ENCODE assay signal across 9 cellular contexts in the genomic region with DNA sequence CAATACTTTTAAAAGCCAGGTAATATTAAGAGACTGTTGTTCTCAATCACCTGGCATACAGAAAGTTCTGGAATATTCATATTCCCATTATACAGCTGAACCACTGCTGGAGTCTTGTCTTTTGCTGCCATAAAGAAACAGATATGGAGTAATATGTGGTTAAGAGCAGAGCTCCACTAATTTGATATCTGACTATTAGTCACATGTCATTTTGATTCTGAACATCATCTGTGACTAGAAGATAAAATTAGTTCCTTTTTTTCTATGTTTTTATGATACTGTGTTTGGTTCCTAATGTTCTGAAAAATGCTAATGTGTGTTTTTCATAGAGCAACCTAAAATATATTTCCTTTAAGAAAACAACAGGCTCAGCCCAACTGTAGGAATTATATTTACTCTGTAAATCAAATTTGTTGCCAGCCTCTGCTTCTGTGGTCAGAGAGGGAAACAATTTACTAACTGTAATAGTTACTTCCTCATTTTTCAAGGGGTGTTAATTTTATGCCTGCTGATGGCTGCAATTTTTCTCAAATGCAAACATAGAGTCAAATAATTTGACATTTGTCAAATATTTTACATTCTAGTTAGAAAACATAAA. TPM values are rescaled to one million over a fixed set of nuclear protein-coding genes. Genes with fewer than 3 reads are reported as not detected.
A peak's percentile ranks its signal among the peaks of the same experiment; 100 is the strongest.
DNase-seq lines count a peak whose midpoint lies in the region; ATAC-seq and TF ChIP-seq lines count a peak whose summit lies in the region.
"Had no signal": no experiment of that assay in that cellular context is flagged by ENCODE, and none has a peak within 500 bp of the region (broad histone marks: within the 10 kb centered on the region; RNA-seq: fewer than 3 reads in every experiment).

No MANE protein-coding gene starts in this region.

- H3K4me3 Mint-ChIP-seq in glutamatergic neuron (ENCODE audit: unreplicated experiment): no peak overlapping the region

- peak overlapping the region; percentile 19; the same call in 1 of the 2 replicates for H2AFZ ChIP-seq in DND-41 (ENCODE audit: low read depth, low read length)

- H3K27me3 Mint-ChIP-seq in glutamatergic neuron (ENCODE audit: unreplicated experiment): peaks cover 2% of the 10 kb centered on the region

- peaks cover 41% of the 10 kb centered on the region for H3K4me1 ChIP-seq in DND-41 (ENCODE audit: insufficient read depth, low read length)
- H3K4me1 ChIP-seq in duodenal mucosa (ENCODE audit: control insufficient read depth in 1 of 2, insufficient read depth in 2 of 2, low read length in 2 of 2): peaks cover 0 to 11% of the 10 kb centered on the region in 2 donors
- no peaks in the 10 kb centered on the region for H3K4me1 ChIP-seq in prostate gland (replicated peaks)

- H3K36me3 ChIP-seq in DND-41 (ENCODE audit: insufficient read depth, low read length) (no peaks in the 10 kb centered on the region), duodenal mucosa (ENCODE audit: control insufficient read depth in 1 of 2, insufficient read depth in 2 of 2, low read length in 2 of 2) (no peaks in the 10 kb centered on the region), prostate gland (no peaks in the 10 kb centered on the region)

- H3K4me1 Mint-ChIP-seq in glutamatergic neuron (ENCODE audit: low read depth, unreplicated experiment): peaks cover 12% of the 10 kb centered on the region

- H3K36me3 Mint-ChIP-seq in glutamatergic neuron (ENCODE audit: unreplicated experiment): peaks cover 4% of the 10 kb centered on the region

- H3K9ac ChIP-seq in DND-41 (ENCODE audit: low read depth, low read length) (no peak overlapping the region), duodenal mucosa (ENCODE audit: low read depth in 1 of 2, low read length in 2 of 2) (no peak overlapping the region)

- H3K27ac ChIP-seq in DND-41 (ENCODE audit: low read length): peak overlapping the region; percentile 68
- H3K27ac ChIP-seq in duodenal mucosa (ENCODE audit: low read depth, low read length): peak overlapping the region; percentile 18
- no peak overlapping the region for H3K27ac ChIP-seq in prostate gland

- H3K4me3 ChIP-seq in DND-41 (ENCODE audit: low read depth in 1 of 2, low read length in 2 of 2) (no peak overlapping the region), duodenal mucosa (ENCODE audit: low read depth in 1 of 2, low read length in 2 of 2) (no peak overlapping the region), prostate gland (no peak overlapping the region)

- intact Hi-C loops in prostate gland (cut with DNase I): no loop called here

- TF ChIP-seq CTCF in DND-41 (IDR thresholded peaks at IDR 0.05; ENCODE audit: borderline replicate concordance, extremely low read depth, low read length, poor library complexity, severe bottlenecking) (no peak), prostate gland (IDR thresholded peaks at IDR 0.05) (no peak), glutamatergic neuron (IDR thresholded peaks at IDR 0.05; ENCODE audit: partially characterized antibody, unreplicated experiment) (no peak)

- DNase-seq in DND-41 (no peak), DMS53 (lab: John Stamatoyannopoulos, UW) (no peak), UCSD-AML1 (lab: John Stamatoyannopoulos, UW; ENCODE audit: unreplicated experiment) (no peak), prostate gland (ENCODE audit: low spot score) (no peak), glutamatergic neuron (no peak)

- peak overlapping the region; percentile 45; the same call in 1 of the 2 replicates for H3K4me2 ChIP-seq in DND-41 (ENCODE audit: insufficient read depth, low read length)

- H3K27me3 ChIP-seq in DND-41 (ENCODE audit: insufficient read depth, low read length, poor library complexity) (no peaks in the 10 kb centered on the region), duodenal mucosa (ENCODE audit: control insufficient read depth in 1 of 2, insufficient read depth in 2 of 2, low read length in 2 of 2) (no peaks in the 10 kb centered on the region), prostate gland (replicated peaks; ENCODE audit: insufficient read depth) (no peaks in the 10 kb centered on the region)

- H4K20me1 ChIP-seq in DND-41 (ENCODE audit: insufficient read depth, low read length): no peaks in the 10 kb centered on the region

- H3K9me3 ChIP-seq in DND-41 (ENCODE audit: insufficient read depth, low read length, severe bottlenecking) (no peaks in the 10 kb centered on the region), duodenal mucosa (ENCODE audit: control insufficient read depth in 1 of 2, low read length in 2 of 2) (no peaks in the 10 kb centered on the region), prostate gland (no peaks in the 10 kb centered on the region)

- no peak overlapping the region for H3K27ac Mint-ChIP-seq in glutamatergic neuron (ENCODE audit: unreplicated experiment)

- ATAC-seq in DND-41 (ENCODE audit: insufficient read depth, low read depth): no peak
- ATAC-seq in GM21360 (IDR thresholded peaks at IDR 0.05; ENCODE audit: unreplicated experiment): peak; percentile 42
- ATAC-seq in HG03520 (IDR thresholded peaks at IDR 0.05; ENCODE audit: unreplicated experiment): peak; percentile 40
- ATAC-seq: Right ventricle myocardium inferior had no signal

- H3K9me3 Mint-ChIP-seq in glutamatergic neuron (ENCODE audit: unreplicated experiment): peaks cover 2% of the 10 kb centered on the region

- no peaks in the 10 kb centered on the region for H3K79me2 ChIP-seq in DND-41 (ENCODE audit: insufficient read depth, low read length)

- TF ChIP-seq POLR2A in prostate gland (IDR thresholded peaks at IDR 0.05): no peak

RNA-seq across cellular contexts. Expression of a gene that starts 33.3 kb away (rescaled TPM):
- 1 to 10 TPM in 1 of 2 donors, under 1 TPM in 1; 0.32 to 1.2 TPM for total RNA-seq in prostate gland
- not detected for total RNA-seq in glutamatergic neuron (ENCODE audit: unreplicated experiment)

RNA-seq across cellular contexts. Expression of a gene that starts 49.3 kb away (rescaled TPM):
- 100 to 1,000 TPM; 117 to 149 TPM for total RNA-seq in prostate gland
- 66.5 TPM for total RNA-seq in glutamatergic neuron (ENCODE audit: unreplicated experiment)

Comparison
In these comparisons a context has a peak if more than half of its experiments do, and no peak if none do; other contexts are left out.
1. H3K27ac ChIP-seq: peak in DND-41 (single experiment) and duodenal mucosa (single experiment); none in prostate gland (0 of 2).